In genomic region chr21:33763573-33763881, GRCh38 we compare ENCODE assay signal across 17 cellular contexts.
"Had no signal": no experiment of that assay in that cellular context is flagged by ENCODE, and none has a peak within 500 bp of the region (broad histone marks: within the 10 kb centered on the region; RNA-seq: fewer than 3 reads in every experiment).

No MANE protein-coding gene starts in this region.

- H3K27ac ChIP-seq: parathyroid adenoma, WERI-Rb-1 had no signal

- H3K27me3 ChIP-seq: tibial nerve had no signal

- H3K9me3 Mint-ChIP-seq: activated CD8-positive, alpha-beta T cell treated with anti-CD3 and anti-CD28 coated beads for 36 hours had no signal

- H3K4me3 ChIP-seq: tibial nerve had no signal

- H3K4me1 Mint-ChIP-seq: activated CD4-positive, alpha-beta T cell treated with anti-CD3 and anti-CD28 coated beads for 36 hours; naive B cell; T-helper 17 cell had no signal

- H3K27me3 Mint-ChIP-seq: activated CD4-positive, alpha-beta T cell treated with anti-CD3 and anti-CD28 coated beads for 36 hours; activated CD8-positive, alpha-beta T cell treated with anti-CD3 and anti-CD28 coated beads for 36 hours; activated naive CD8-positive, alpha-beta T cell; naive B cell; T-helper 17 cell had no signal

- H3K4me1 ChIP-seq: parathyroid adenoma had no signal

- H3K27ac Mint-ChIP-seq: activated CD4-positive, alpha-beta T cell treated with anti-CD3 and anti-CD28 coated beads for 36 hours; activated CD8-positive, alpha-beta T cell treated with anti-CD3 and anti-CD28 coated beads for 36 hours; activated naive CD8-positive, alpha-beta T cell; naive B cell; T-helper 17 cell had no signal

- FAIRE-seq: bronchial epithelial cell, islet of Langerhans had no signal

- H3K36me3 Mint-ChIP-seq: naive B cell had no signal

- DNase-seq: activated CD4-positive, alpha-beta T cell treated with anti-CD3 and anti-CD28 coated beads for 36 hours; activated CD8-positive, alpha-beta T cell treated with anti-CD3 and anti-CD28 coated beads for 36 hours; activated gamma-delta T cell treated with Interleukin-2 at 50 U/mL for 16 hours; activated T-cell treated with anti-CD3 and anti-CD28 coated beads, Interleukin-2, amount 50 U/mL, for 48 hours; amygdala; left colon; naive B cell; stimulated activated CD4-positive, alpha-beta T cell treated with anti-CD3 and anti-CD28 coated beads, Interleukin-4, amount 100 ng/mL, for 24 hours; stimulated activated naive CD4-positive, alpha-beta T cell; substantia nigra; T-helper 17 cell; WERI-Rb-1 had no signal

- H3K9me3 ChIP-seq: tibial nerve had no signal

- H3K4me3 Mint-ChIP-seq: activated CD4-positive, alpha-beta T cell treated with anti-CD3 and anti-CD28 coated beads for 36 hours; activated CD8-positive, alpha-beta T cell treated with anti-CD3 and anti-CD28 coated beads for 36 hours; activated naive CD8-positive, alpha-beta T cell; naive B cell; T-helper 17 cell had no signal
